In genomic region chr6:20142866-20143265, GRCh38 we compare ENCODE assay signal across 9 cellular contexts.
"Had no signal": no experiment of that assay in that cellular context is flagged by ENCODE, and none has a peak within 500 bp of the region (broad histone marks: within the 10 kb centered on the region; RNA-seq: fewer than 3 reads in every experiment).

No MANE protein-coding gene starts in this region.

- H3K4me3 Mint-ChIP-seq: GM23338, H9 had no signal

- DNase-seq: H9, HCEC 1CT, IMR-90, KG1 had no signal

- FAIRE-seq: H1, H54, K562 had no signal

- H3K9me3 Mint-ChIP-seq: GM23338, H9 had no signal

- H3K4me3 ChIP-seq: GM23338, K562 had no signal

- ATAC-seq: GM23338, K562 had no signal

- H3K4me2 ChIP-seq: GM23338 had no signal

- H3K27ac ChIP-seq: HL-60 had no signal

- H2AFZ ChIP-seq: GM23338 had no signal

- H3K27ac Mint-ChIP-seq: GM23338, H9 had no signal
